9 cellular contexts compared by ENCODE assay signal in the genomic region with DNA sequence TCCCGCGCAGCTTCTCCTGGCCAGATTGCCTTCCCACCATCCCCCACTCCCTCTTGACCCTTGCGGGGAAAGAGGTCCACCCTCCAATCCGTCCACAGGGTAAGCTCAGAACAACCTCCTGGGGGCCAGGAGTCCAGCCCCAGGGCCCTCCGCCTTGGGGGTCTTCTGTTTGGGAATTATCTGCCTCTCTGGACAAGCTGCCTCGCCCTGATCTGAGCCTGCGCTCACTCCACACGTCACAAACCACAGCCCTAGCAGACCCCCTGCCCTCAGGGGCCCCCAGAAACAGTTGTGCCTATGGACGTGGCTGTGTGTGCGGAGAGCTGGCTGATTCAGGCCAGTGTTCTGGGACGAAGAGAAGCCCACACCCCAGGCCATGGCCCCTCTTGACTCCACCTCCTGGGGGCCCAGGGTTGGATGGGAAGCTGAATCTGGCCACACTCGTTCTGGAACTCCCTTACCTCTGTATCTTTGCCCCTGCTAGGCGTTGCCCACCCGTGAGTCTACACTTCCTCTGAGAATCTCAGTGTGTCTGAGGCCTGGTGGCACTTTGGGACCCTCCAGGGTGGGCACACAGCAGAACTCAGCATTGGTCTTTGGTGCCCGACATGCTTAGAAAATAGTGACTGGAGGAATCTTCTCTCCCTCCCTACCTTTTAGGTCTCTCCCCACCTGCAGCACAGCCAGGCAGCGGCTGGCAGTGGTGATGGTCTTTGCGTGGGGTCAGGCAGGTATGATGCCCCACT.
DNase-seq lines count a peak whose midpoint lies in the region; ATAC-seq and TF ChIP-seq lines count a peak whose summit lies in the region.
"Had no signal": no experiment of that assay in that cellular context is flagged by ENCODE, and none has a peak within 500 bp of the region (broad histone marks: within the 10 kb centered on the region; RNA-seq: fewer than 3 reads in every experiment).

No MANE protein-coding gene starts in this region.

- peaks cover 36% of the 10 kb centered on the region for H3K4me1 Mint-ChIP-seq in activated naive CD4-positive, alpha-beta T cell treated with anti-CD3 and anti-CD28 coated beads, Interleukin-2, amount 10 ng/mL, durations not matched to agents 7 days and 5 days
- peaks cover 17% of the 10 kb centered on the region for H3K4me1 Mint-ChIP-seq in type B pancreatic cell (ENCODE audit: unreplicated experiment)

- peak overlapping the region; percentile 89 for H3K27ac ChIP-seq in breast epithelium

- H3K4me1 ChIP-seq in breast epithelium = peaks cover 5 to 7% of the 10 kb centered on the region in 2 donors

- peak overlapping the region; percentile 47 to 71 (median 57) for H3K4me3 ChIP-seq in breast epithelium
- no peak overlapping the region for H3K4me3 ChIP-seq in lower leg skin (ENCODE audit: low read depth, poor library complexity, severe bottlenecking)

- TF ChIP-seq POLR2A in breast epithelium (IDR thresholded peaks at IDR 0.05) = no peak
- TF ChIP-seq POLR2A in lower leg skin (IDR thresholded peaks at IDR 0.05) = no peak

- peak overlapping the region; percentile 33 for H3K27ac Mint-ChIP-seq in activated naive CD4-positive, alpha-beta T cell treated with anti-CD3 and anti-CD28 coated beads, Interleukin-2, amount 10 ng/mL, durations not matched to agents 7 days and 5 days
- peak overlapping the region; percentile 90 for H3K27ac Mint-ChIP-seq in type B pancreatic cell

- H3K36me3 ChIP-seq in breast epithelium = no peaks in the 10 kb centered on the region

- no peaks in the 10 kb centered on the region for H3K9me3 Mint-ChIP-seq in activated naive CD4-positive, alpha-beta T cell treated with anti-CD3 and anti-CD28 coated beads, Interleukin-2, amount 10 ng/mL, durations not matched to agents 7 days and 5 days
- no peaks in the 10 kb centered on the region for H3K9me3 Mint-ChIP-seq in type B pancreatic cell

- H3K27me3 ChIP-seq in breast epithelium = no peaks in the 10 kb centered on the region

- H3K9me3 ChIP-seq in breast epithelium = no peaks in the 10 kb centered on the region

- DNase-seq in activated naive CD4-positive, alpha-beta T cell treated with anti-CD3 and anti-CD28 coated beads, Interleukin-2, amount 10 ng/mL, durations not matched to agents 7 days and 5 days = no peak
- no peak for DNase-seq in activated naive CD4-positive, alpha-beta T cell treated with anti-CD3 and anti-CD28 coated beads, Interleukin-2, amount 50 U/mL, for 16 hours
- DNase-seq in breast epithelium (ENCODE audit: low spot score in 2 of 2) (no peak), lower leg skin (ENCODE audit: low spot score in 2 of 2) (peak; percentile 19 to 85), type B pancreatic cell (ENCODE audit: extremely low spot score, unreplicated experiment) (no peak), AG08395 (ENCODE audit: low spot score) (no peak), HK-2 (ENCODE audit: unreplicated experiment) (no peak)
- DNase-seq: activated CD4-positive, CD25-positive, alpha-beta regulatory T cell had no signal

- H3K4me3 Mint-ChIP-seq in activated naive CD4-positive, alpha-beta T cell treated with anti-CD3 and anti-CD28 coated beads, Interleukin-2, amount 10 ng/mL, durations not matched to agents 7 days and 5 days = peak overlapping the region; percentile 79
- peak overlapping the region; percentile 81 for H3K4me3 Mint-ChIP-seq in type B pancreatic cell

- peaks cover 32% of the 10 kb centered on the region for H3K27me3 Mint-ChIP-seq in activated naive CD4-positive, alpha-beta T cell treated with anti-CD3 and anti-CD28 coated beads, Interleukin-2, amount 10 ng/mL, durations not matched to agents 7 days and 5 days
- peaks cover 41% of the 10 kb centered on the region for H3K27me3 Mint-ChIP-seq in type B pancreatic cell

- WGBS in lower leg skin, 2 donors = 68 to 80% methylated on average over 13 to 17 of the region's 17 CpGs

- ATAC-seq in HG03139 (IDR thresholded peaks at IDR 0.05; ENCODE audit: unreplicated experiment) = no peak

- intact Hi-C loops in breast epithelium (cut with DNase I; ENCODE audit: low total_unique reads) (no loop called here), lower leg skin (cut with DNase I; ENCODE audit: low total_unique reads) (no loop called here)

- no peak for TF ChIP-seq CTCF in breast epithelium (IDR thresholded peaks at IDR 0.05)
- no peak for TF ChIP-seq CTCF in lower leg skin (IDR thresholded peaks at IDR 0.05)
- no peak for TF ChIP-seq CTCF in type B pancreatic cell (conservative IDR thresholded peaks at IDR 0.05)

- H3K36me3 Mint-ChIP-seq in activated naive CD4-positive, alpha-beta T cell treated with anti-CD3 and anti-CD28 coated beads, Interleukin-2, amount 10 ng/mL, durations not matched to agents 7 days and 5 days = peaks cover 22% of the 10 kb centered on the region
- peaks cover 9% of the 10 kb centered on the region for H3K36me3 Mint-ChIP-seq in type B pancreatic cell

- CTCF ChIA-PET in activated naive CD4-positive, alpha-beta T cell treated with anti-CD3 and anti-CD28 coated beads, Interleukin-2, amount 10 ng/mL, durations not matched to agents 7 days and 5 days (lab: Charles Lee) = no interaction called here

Comparison
In these comparisons a context has a peak if more than half of its experiments do, and no peak if none do; other contexts are left out.
1. DNase-seq: peak in lower leg skin (2 of 2); none in activated naive CD4-positive, alpha-beta T cell treated with anti-CD3 and anti-CD28 coated beads, Interleukin-2, amount 10 ng/mL, durations not matched to agents 7 days and 5 days (single experiment), activated naive CD4-positive, alpha-beta T cell treated with anti-CD3 and anti-CD28 coated beads, Interleukin-2, amount 50 U/mL, for 16 hours (single experiment), breast epithelium (0 of 2), type B pancreatic cell (single experiment), AG08395 (single experiment) and HK-2 (single experiment).